8 cellular contexts compared by ENCODE assay signal in genomic region chr2:45650851-45651414, GRCh38. TPM values are rescaled to one million over a fixed set of nuclear protein-coding genes. Genes with fewer than 3 reads are reported as not detected.
DNase-seq lines count a peak whose midpoint lies in the region; ATAC-seq lines count a peak whose summit lies in the region.

No MANE protein-coding gene starts in this region.

- peaks cover 4% of the 10 kb centered on the region for H3K4me1 ChIP-seq in mesendoderm (ENCODE audit: control insufficient read depth, low read depth, low read length)

- H2AK5ac ChIP-seq in mesendoderm (ENCODE audit: low read length) = no peak overlapping the region

- H3K18ac ChIP-seq in mesendoderm (ENCODE audit: low read length) = no peak overlapping the region

- no peaks in the 10 kb centered on the region for H3K36me3 ChIP-seq in mesendoderm (ENCODE audit: control insufficient read depth, insufficient read depth, low read length)

- H3K27me3 ChIP-seq in mesendoderm (ENCODE audit: insufficient read depth, low read length, poor library complexity) = peaks cover 25% of the 10 kb centered on the region

- H3K4ac ChIP-seq in mesendoderm (ENCODE audit: low read depth, low read length) = no peak overlapping the region

- H3K36me3 Mint-ChIP-seq in effector memory CD8-positive, alpha-beta T cell (ENCODE audit: insufficient read depth) = peaks cover 28% of the 10 kb centered on the region

- DNase-seq in CMK (ENCODE audit: low read depth) (peak; percentile 73), mesendoderm (peak; percentile 91)
- DNase-seq in NK-92 treated with Interleukin-12 subunit alpha and Interleukin-12 subunit beta, amount 100 ng/mL, for 24 hours (lab: John Stamatoyannopoulos, UW) = peak; percentile 72
- peak; percentile 65 to 80 (median 72) for DNase-seq in activated CD8-positive, alpha-beta memory T cell treated with anti-CD3 and anti-CD28 coated beads for 48 hours (ENCODE audit: low read depth in 2 of 3, low spot score in 2 of 3)
- DNase-seq in effector memory CD8-positive, alpha-beta T cell = peak; percentile 93 to 95 (median 94)
- DNase-seq in stimulated activated CD8-positive, alpha-beta memory T cell treated with anti-CD3 and anti-CD28 coated beads, Interleukin-12 subunit alpha, Interleukin-12 subunit beta, amount 100 ng/mL, for 24 hours (ENCODE audit: extremely low read depth) = peak; percentile 76

- no peak overlapping the region for H2BK15ac ChIP-seq in mesendoderm (replicated peaks; ENCODE audit: low read depth)

- peak overlapping the region; percentile 83 for H3K9ac ChIP-seq in mesendoderm (ENCODE audit: low read length)

- no peak overlapping the region for H3K27ac ChIP-seq in mesendoderm (ENCODE audit: low read depth, low read length)

- peak; percentile 70 for ATAC-seq in GM19397 (IDR thresholded peaks at IDR 0.05; ENCODE audit: unreplicated experiment)
- ATAC-seq in HG03565 (IDR thresholded peaks at IDR 0.05; ENCODE audit: unreplicated experiment) = peak; percentile 62
- ATAC-seq in effector memory CD8-positive, alpha-beta T cell (replicated peaks) = peak; percentile 88

- no peaks in the 10 kb centered on the region for H3K27me3 Mint-ChIP-seq in effector memory CD8-positive, alpha-beta T cell

- no peaks in the 10 kb centered on the region for H3K79me2 ChIP-seq in mesendoderm (ENCODE audit: control insufficient read depth, insufficient read depth, low read length)

- H4K8ac ChIP-seq in mesendoderm (ENCODE audit: low read depth, low read length) = no peak overlapping the region

- no peaks in the 10 kb centered on the region for H3K79me1 ChIP-seq in mesendoderm (ENCODE audit: low read length)

- H3K56ac ChIP-seq in mesendoderm (ENCODE audit: low read length) = peak overlapping the region; percentile 82

- H3K4me3 Mint-ChIP-seq in effector memory CD8-positive, alpha-beta T cell = peak overlapping the region; percentile 88 to 91

- peak overlapping the region; percentile 94 to 97 for H3K27ac Mint-ChIP-seq in effector memory CD8-positive, alpha-beta T cell

- no peaks in the 10 kb centered on the region for H3K9me3 Mint-ChIP-seq in effector memory CD8-positive, alpha-beta T cell

- H3K4me3 ChIP-seq in mesendoderm (ENCODE audit: low read length) = peak overlapping the region; percentile 70

- H3K4me1 Mint-ChIP-seq in effector memory CD8-positive, alpha-beta T cell (ENCODE audit: low read depth in 2 of 2) = peaks cover 15 to 28% of the 10 kb centered on the region in 2 donors

- peak overlapping the region; percentile 44 for H3K4me2 ChIP-seq in mesendoderm (ENCODE audit: low read length)

- WGBS in mesendoderm (ENCODE audit: extremely low coverage, insufficient coverage, low lambda C conversion rate) = no CpG with 5 or more reads among the region's 79 CpGs

- H4K5ac ChIP-seq in mesendoderm (ENCODE audit: low read length) = no peak overlapping the region

- no peak overlapping the region for H3K23ac ChIP-seq in mesendoderm (ENCODE audit: low read length)

- H2BK5ac ChIP-seq in mesendoderm (ENCODE audit: low read length) = no peak overlapping the region

- H2BK120ac ChIP-seq in mesendoderm (ENCODE audit: low read depth, low read length) = no peak overlapping the region

RNA-seq across cellular contexts. Expression of gene PRKCE, which starts 0.5 kb away (rescaled TPM):
- 0.32 TPM for polyA plus RNA-seq in mesendoderm (2013, experiment 1 of 2)
- 0.38 TPM for polyA plus RNA-seq in mesendoderm (2013, experiment 2 of 2)

RNA-seq across cellular contexts. Expression of gene SRBD1, which starts 39.9 kb away (rescaled TPM):
- polyA plus RNA-seq in mesendoderm (2013, experiment 1 of 2) = 15.5 TPM
- 15.7 TPM for polyA plus RNA-seq in mesendoderm (2013, experiment 2 of 2)
